Comparison of ENCODE assay signal across 8 cellular contexts in the genomic region with DNA sequence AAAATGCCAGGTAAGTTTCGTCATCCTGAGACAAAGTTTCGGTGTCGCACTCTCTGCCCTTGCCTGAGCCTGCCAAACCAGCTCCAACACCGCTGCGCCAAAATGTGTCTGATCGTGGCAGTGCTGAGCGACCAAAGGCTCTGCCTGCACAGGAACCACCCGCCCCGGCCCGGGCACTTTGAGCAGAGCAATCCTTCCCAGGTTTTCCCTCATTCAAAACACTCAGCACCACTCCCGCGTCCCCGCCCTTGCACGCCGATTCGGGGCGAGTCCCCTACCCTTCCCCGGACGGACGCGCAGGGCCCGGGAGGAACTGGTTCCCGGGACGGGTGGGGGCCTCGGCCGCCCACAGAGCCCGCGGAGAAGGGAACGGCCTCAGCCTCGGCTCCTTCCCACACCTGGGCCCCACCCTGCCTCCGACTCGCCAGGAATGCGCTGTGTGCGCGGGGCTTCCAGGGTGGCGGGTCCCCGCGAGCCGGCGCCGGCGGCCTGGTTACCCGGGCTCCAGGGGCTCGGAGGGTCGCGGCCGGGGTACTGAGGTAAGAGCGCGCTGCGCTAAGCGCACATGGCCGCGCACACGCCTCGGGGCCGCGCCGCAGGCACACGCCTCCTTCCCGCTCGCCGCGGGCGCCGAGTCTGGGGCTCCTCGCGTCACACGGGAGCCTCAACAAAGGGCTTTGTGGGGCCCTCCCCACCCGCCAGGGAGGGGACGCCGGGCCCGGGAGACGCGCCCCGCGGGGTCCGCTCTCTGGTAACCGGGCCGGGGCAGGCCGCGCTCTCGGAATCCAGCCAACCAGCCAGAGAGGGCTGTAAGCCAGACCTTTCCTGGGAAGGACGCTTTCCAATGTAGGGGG. TPM values are rescaled to one million over a fixed set of nuclear protein-coding genes. Genes with fewer than 3 reads are reported as not detected.
DNase-seq lines count a peak whose midpoint lies in the region; ATAC-seq and TF ChIP-seq lines count a peak whose summit lies in the region.

A gene with protein sequence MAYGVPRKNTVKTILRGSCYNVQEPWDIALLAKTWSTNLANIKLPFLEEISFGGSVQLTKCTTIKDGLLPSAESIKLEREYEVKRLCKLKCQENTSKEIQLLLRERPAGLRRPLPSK (minus strand): TSS at position 638 of the 854 bp plus-strand sequence. CDS start 902 bp downstream, outside the sequence.

- in situ Hi-C loops in SK-MEL-5 (cut with HindIII; ENCODE audit: low pct_unique_long_range_greater_than_20kb, low sequenced_read_pairs), result no loop called here
- in situ Hi-C loops in astrocyte of the cerebellum (cut with HindIII; ENCODE audit: low sequenced_read_pairs), result no loop called here

- no peaks in the 10 kb centered on the region for H3K27me3 ChIP-seq in hepatocyte

- TF ChIP-seq EP300 in Ishikawa (IDR thresholded peaks at IDR 0.05; ENCODE audit: borderline replicate concordance), result no peak

- no peaks in the 10 kb centered on the region for H3K9me3 Mint-ChIP-seq in progenitor cell of endocrine pancreas (ENCODE audit: low read depth)

- no peaks in the 10 kb centered on the region for H3K27me3 Mint-ChIP-seq in progenitor cell of endocrine pancreas

- peak within 1 kb of the TSS; percentile 86 for H3K4me3 Mint-ChIP-seq in progenitor cell of endocrine pancreas (ENCODE audit: low read depth)

- peak; percentile 43 for DNase-seq in DMS153 (lab: John Stamatoyannopoulos, UW)
- peak; percentile 60 for DNase-seq in SK-MEL-5 (ENCODE audit: low read depth, low spot score)
- no peak for DNase-seq in astrocyte of the cerebellum (ENCODE audit: low read depth)
- peak; percentile 77 for DNase-seq in hepatocyte (ENCODE audit: low spot score)
- peak; percentile 76 for DNase-seq in progenitor cell of endocrine pancreas (ENCODE audit: low spot score, unreplicated experiment)

- ATAC-seq in GM21529 (IDR thresholded peaks at IDR 0.05; ENCODE audit: unreplicated experiment) (peak; percentile 49), HG03039 (IDR thresholded peaks at IDR 0.05; ENCODE audit: unreplicated experiment) (no peak)

- no peaks in the 10 kb centered on the region for H3K9me2 ChIP-seq in hepatocyte (replicated peaks; ENCODE audit: insufficient read depth)

- peaks cover 4% of the 10 kb centered on the region for H3K4me1 Mint-ChIP-seq in progenitor cell of endocrine pancreas (ENCODE audit: low read depth)

- TF ChIP-seq CTCF in astrocyte of the cerebellum (IDR thresholded peaks at IDR 0.05; ENCODE audit: low read depth, low read length, missing control alignments) (no peak), hepatocyte (IDR thresholded peaks at IDR 0.05; ENCODE audit: poor library complexity) (no peak), progenitor cell of endocrine pancreas (IDR thresholded peaks at IDR 0.05; ENCODE audit: unreplicated experiment) (peak; percentile 18)

- H3K4me1 ChIP-seq in hepatocyte (ENCODE audit: insufficient read depth), result peaks cover 14% of the 10 kb centered on the region

- H3K36me3 ChIP-seq in hepatocyte (replicated peaks; ENCODE audit: insufficient read depth, low read depth), result no peaks in the 10 kb centered on the region

- peak within 1 kb of the TSS; percentile 93 for H3K27ac ChIP-seq in hepatocyte

- H3K27ac Mint-ChIP-seq in progenitor cell of endocrine pancreas, result peak within 1 kb of the TSS; percentile 100

- peak within 1 kb of the TSS; percentile 90 for H3K4me2 ChIP-seq in hepatocyte

- H3K9me3 ChIP-seq in hepatocyte (ENCODE audit: low read depth), result no peaks in the 10 kb centered on the region

- H3K36me3 Mint-ChIP-seq in progenitor cell of endocrine pancreas (ENCODE audit: insufficient read depth), result peaks cover 2% of the 10 kb centered on the region

- no peaks in the 10 kb centered on the region for H4K20me1 ChIP-seq in hepatocyte (ENCODE audit: insufficient read depth, poor library complexity, severe bottlenecking)

- no peak; the same call in 1 of the 2 replicates for TF ChIP-seq RAD21 in Ishikawa (IDR thresholded peaks at IDR 0.05; ENCODE audit: low read depth)

- peak within 1 kb of the TSS; percentile 72 for H3K4me3 ChIP-seq in astrocyte of the cerebellum (ENCODE audit: low read depth, low read length)
- peak within 1 kb of the TSS; percentile 95 for H3K4me3 ChIP-seq in hepatocyte

- under 1% methylated on average over 67 of the region's 83 CpGs for WGBS in hepatocyte (ENCODE audit: low lambda C conversion rate, missing lambda C conversion rate)

- H2AFZ ChIP-seq in hepatocyte, result peak within 1 kb of the TSS; percentile 100

- no peaks in the 10 kb centered on the region for H3K79me2 ChIP-seq in hepatocyte

TF ChIP-seq in Ishikawa, 13 proteins besides CTCF, POLR2A, EP300 and RAD21:
- TF ChIP-seq, protein P1, sequence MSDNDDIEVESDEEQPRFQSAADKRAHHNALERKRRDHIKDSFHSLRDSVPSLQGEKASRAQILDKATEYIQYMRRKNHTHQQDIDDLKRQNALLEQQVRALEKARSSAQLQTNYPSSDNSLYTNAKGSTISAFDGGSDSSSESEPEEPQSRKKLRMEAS (IDR thresholded peaks at IDR 0.05), result peak; percentile 80; the same call in 1 of the 2 replicates
- TF ChIP-seq, protein P2, sequence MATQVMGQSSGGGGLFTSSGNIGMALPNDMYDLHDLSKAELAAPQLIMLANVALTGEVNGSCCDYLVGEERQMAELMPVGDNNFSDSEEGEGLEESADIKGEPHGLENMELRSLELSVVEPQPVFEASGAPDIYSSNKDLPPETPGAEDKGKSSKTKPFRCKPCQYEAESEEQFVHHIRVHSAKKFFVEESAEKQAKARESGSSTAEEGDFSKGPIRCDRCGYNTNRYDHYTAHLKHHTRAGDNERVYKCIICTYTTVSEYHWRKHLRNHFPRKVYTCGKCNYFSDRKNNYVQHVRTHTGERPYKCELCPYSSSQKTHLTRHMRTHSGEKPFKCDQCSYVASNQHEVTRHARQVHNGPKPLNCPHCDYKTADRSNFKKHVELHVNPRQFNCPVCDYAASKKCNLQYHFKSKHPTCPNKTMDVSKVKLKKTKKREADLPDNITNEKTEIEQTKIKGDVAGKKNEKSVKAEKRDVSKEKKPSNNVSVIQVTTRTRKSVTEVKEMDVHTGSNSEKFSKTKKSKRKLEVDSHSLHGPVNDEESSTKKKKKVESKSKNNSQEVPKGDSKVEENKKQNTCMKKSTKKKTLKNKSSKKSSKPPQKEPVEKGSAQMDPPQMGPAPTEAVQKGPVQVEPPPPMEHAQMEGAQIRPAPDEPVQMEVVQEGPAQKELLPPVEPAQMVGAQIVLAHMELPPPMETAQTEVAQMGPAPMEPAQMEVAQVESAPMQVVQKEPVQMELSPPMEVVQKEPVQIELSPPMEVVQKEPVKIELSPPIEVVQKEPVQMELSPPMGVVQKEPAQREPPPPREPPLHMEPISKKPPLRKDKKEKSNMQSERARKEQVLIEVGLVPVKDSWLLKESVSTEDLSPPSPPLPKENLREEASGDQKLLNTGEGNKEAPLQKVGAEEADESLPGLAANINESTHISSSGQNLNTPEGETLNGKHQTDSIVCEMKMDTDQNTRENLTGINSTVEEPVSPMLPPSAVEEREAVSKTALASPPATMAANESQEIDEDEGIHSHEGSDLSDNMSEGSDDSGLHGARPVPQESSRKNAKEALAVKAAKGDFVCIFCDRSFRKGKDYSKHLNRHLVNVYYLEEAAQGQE (IDR thresholded peaks at IDR 0.05; ENCODE audit: low read depth), result no peak
- TF ChIP-seq, protein P3, sequence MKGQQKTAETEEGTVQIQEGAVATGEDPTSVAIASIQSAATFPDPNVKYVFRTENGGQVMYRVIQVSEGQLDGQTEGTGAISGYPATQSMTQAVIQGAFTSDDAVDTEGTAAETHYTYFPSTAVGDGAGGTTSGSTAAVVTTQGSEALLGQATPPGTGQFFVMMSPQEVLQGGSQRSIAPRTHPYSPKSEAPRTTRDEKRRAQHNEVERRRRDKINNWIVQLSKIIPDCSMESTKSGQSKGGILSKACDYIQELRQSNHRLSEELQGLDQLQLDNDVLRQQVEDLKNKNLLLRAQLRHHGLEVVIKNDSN (IDR thresholded peaks at IDR 0.05), result no peak
- TF ChIP-seq NFIC (IDR thresholded peaks at IDR 0.05), result peak; percentile 77
- TF ChIP-seq CREB1 (IDR thresholded peaks at IDR 0.05; ENCODE audit: low read depth), result no peak
- peak; percentile 29; the same call in 1 of the 2 replicates for TF ChIP-seq YY1 (IDR thresholded peaks at IDR 0.05; ENCODE audit: low read depth)
- TF ChIP-seq TAF1 (IDR thresholded peaks at IDR 0.05; ENCODE audit: low read depth), result 0 out of 2 replicates have a peak, but pooled peaks have one; percentile 52
- peak; percentile 43; the same call in 1 of the 2 replicates for TF ChIP-seq EGR1 (IDR thresholded peaks at IDR 0.05)
- peak; percentile 79 for TF ChIP-seq TEAD4 (IDR thresholded peaks at IDR 0.05)
- no peak for TF ChIP-seq FOXM1 (IDR thresholded peaks at IDR 0.05; ENCODE audit: borderline replicate concordance, low read depth)
- TF ChIP-seq TCF12 (IDR thresholded peaks at IDR 0.05; ENCODE audit: low read depth), result peak; percentile 42; the same call in 1 of the 2 replicates
- peak; percentile 47; the same call in 1 of the 2 replicates for TF ChIP-seq CEBPB (IDR thresholded peaks at IDR 0.05)
- TF ChIP-seq ZBTB7A (IDR thresholded peaks at IDR 0.05; ENCODE audit: low read depth), result peak; percentile 92

RNA-seq across cellular contexts. Expression of the gene that starts here (rescaled TPM):
- total RNA-seq in SK-MEL-5 (2014; rRNA removed; shearing (Covaris generic)), result 1.2 TPM in 2 replicates
- polyA plus RNA-seq in SK-MEL-5 (2015; cell fraction: cytosol; rRNA removed), result 1.8 and 2.0 TPM in 2 replicates
- 0.59 TPM in 1 of 2 replicates, not detected in the other for polyA plus RNA-seq in SK-MEL-5 (2015; cell fraction: nucleus; rRNA removed)
- total RNA-seq in hepatocyte (1.2 and 1.3 TPM in 2 replicates), progenitor cell of endocrine pancreas (2.0 TPM in 2 replicates)
- 2.0 and 2.3 TPM in 2 replicates for polyA plus RNA-seq in hepatocyte
